Comparison of ENCODE assay signal across 1 cellular context in the genomic region with DNA sequence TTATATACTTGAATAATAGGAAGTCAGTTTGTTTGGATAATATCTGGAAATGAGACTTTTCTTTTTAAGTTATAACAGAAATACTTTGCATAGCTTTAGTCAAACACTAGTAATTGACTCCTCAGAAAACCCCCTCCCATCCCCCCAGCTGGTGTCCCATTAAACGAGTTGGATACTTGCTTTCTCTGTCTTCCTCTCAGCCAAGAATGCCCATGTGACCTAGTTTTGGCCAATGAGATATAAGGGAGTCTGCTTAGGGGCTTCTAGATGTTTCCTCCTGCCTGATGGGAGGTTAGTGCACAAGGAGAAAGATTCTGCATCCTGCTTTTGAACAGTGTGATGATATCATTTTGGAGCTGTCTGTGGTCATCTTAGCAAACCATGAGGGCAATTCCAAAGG.
TF ChIP-seq lines count a peak whose summit lies in the region.

No MANE protein-coding gene starts in this region.

TF ChIP-seq in K562, 482 proteins besides CTCF, POLR2A, EP300 and RAD21 (continued from another document):
- TF ChIP-seq, protein P1, sequence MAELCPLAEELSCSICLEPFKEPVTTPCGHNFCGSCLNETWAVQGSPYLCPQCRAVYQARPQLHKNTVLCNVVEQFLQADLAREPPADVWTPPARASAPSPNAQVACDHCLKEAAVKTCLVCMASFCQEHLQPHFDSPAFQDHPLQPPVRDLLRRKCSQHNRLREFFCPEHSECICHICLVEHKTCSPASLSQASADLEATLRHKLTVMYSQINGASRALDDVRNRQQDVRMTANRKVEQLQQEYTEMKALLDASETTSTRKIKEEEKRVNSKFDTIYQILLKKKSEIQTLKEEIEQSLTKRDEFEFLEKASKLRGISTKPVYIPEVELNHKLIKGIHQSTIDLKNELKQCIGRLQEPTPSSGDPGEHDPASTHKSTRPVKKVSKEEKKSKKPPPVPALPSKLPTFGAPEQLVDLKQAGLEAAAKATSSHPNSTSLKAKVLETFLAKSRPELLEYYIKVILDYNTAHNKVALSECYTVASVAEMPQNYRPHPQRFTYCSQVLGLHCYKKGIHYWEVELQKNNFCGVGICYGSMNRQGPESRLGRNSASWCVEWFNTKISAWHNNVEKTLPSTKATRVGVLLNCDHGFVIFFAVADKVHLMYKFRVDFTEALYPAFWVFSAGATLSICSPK (IDR thresholded peaks at IDR 0.05; ENCODE audit: borderline replicate concordance) = no peak
- no peak for TF ChIP-seq KAT8 (IDR thresholded peaks at IDR 0.05; ENCODE audit: low read depth)
